Comparison of ENCODE assay signal across 9 cellular contexts in genomic region chr5:143101740-143102386, GRCh38.
DNase-seq lines count a peak whose midpoint lies in the region; ATAC-seq and TF ChIP-seq lines count a peak whose summit lies in the region.
"Had no signal": no experiment of that assay in that cellular context is flagged by ENCODE, and none has a peak within 500 bp of the region (broad histone marks: within the 10 kb centered on the region; RNA-seq: fewer than 3 reads in every experiment).

No MANE protein-coding gene starts in this region.

- CTCF ChIA-PET in activated naive CD4-positive, alpha-beta T cell treated with anti-CD3 and anti-CD28 coated beads, Interleukin-2, amount 10 ng/mL, durations not matched to agents 7 days and 5 days (lab: Charles Lee), result interaction anchor here (0.7 kb wide), 1 partner anchor 85 kb away, joined by 3 read pairs; no protein-coding TSS in a partner anchor

- H3K27ac ChIP-seq in muscle layer of duodenum (ENCODE audit: low read length), result peak overlapping the region; percentile 28
- H3K27ac ChIP-seq in upper lobe of right lung, result no peak overlapping the region

- ATAC-seq in upper lobe of right lung (peak; percentile 24), HG02571 (IDR thresholded peaks at IDR 0.05; ENCODE audit: unreplicated experiment) (no peak), GM18511 (IDR thresholded peaks at IDR 0.05; ENCODE audit: unreplicated experiment) (no peak)

- intact Hi-C loops in upper lobe of right lung (cut with DNase I), result no loop called here

- H3K36me3 ChIP-seq in muscle layer of duodenum (ENCODE audit: control insufficient read depth in 1 of 2, insufficient read depth in 2 of 2, low read length in 2 of 2) (no peaks in the 10 kb centered on the region), upper lobe of right lung (no peaks in the 10 kb centered on the region)

- no peaks in the 10 kb centered on the region for H3K9me3 ChIP-seq in muscle layer of duodenum (ENCODE audit: control insufficient read depth in 1 of 2, low read length in 2 of 2)
- H3K9me3 ChIP-seq in upper lobe of right lung, result no peaks in the 10 kb centered on the region

- peaks cover 28% of the 10 kb centered on the region for H3K4me1 Mint-ChIP-seq in activated naive CD4-positive, alpha-beta T cell treated with anti-CD3 and anti-CD28 coated beads, Interleukin-2, amount 10 ng/mL, durations not matched to agents 7 days and 5 days

- H3K9me3 Mint-ChIP-seq in activated naive CD4-positive, alpha-beta T cell treated with anti-CD3 and anti-CD28 coated beads, Interleukin-2, amount 10 ng/mL, durations not matched to agents 7 days and 5 days, result no peaks in the 10 kb centered on the region

- H3K27ac Mint-ChIP-seq in activated naive CD4-positive, alpha-beta T cell treated with anti-CD3 and anti-CD28 coated beads, Interleukin-2, amount 10 ng/mL, durations not matched to agents 7 days and 5 days, result peak overlapping the region; percentile 46

- H3K4me1 ChIP-seq in muscle layer of duodenum (ENCODE audit: control insufficient read depth in 1 of 2, insufficient read depth in 2 of 2, low read length in 2 of 2) (peaks cover 0 to 3% of the 10 kb centered on the region in 2 donors), upper lobe of right lung (peaks cover 5% of the 10 kb centered on the region)

- H3K27me3 ChIP-seq in muscle layer of duodenum (ENCODE audit: low read depth, low read length) (no peaks in the 10 kb centered on the region), upper lobe of right lung (no peaks in the 10 kb centered on the region)

- H3K4me3 ChIP-seq in muscle layer of duodenum (ENCODE audit: low read depth in 1 of 2, low read length in 2 of 2), result no peak overlapping the region
- no peak overlapping the region for H3K4me3 ChIP-seq in upper lobe of right lung

- no peaks in the 10 kb centered on the region for H3K27me3 Mint-ChIP-seq in activated naive CD4-positive, alpha-beta T cell treated with anti-CD3 and anti-CD28 coated beads, Interleukin-2, amount 10 ng/mL, durations not matched to agents 7 days and 5 days

- H3K4me3 Mint-ChIP-seq in activated naive CD4-positive, alpha-beta T cell treated with anti-CD3 and anti-CD28 coated beads, Interleukin-2, amount 10 ng/mL, durations not matched to agents 7 days and 5 days, result no peak overlapping the region

- peak; percentile 75 for DNase-seq in activated effector memory CD4-positive, alpha-beta T cell treated with anti-CD3 and anti-CD28 coated beads, Interleukin-2, amount 50 U/mL, for 16 hours
- DNase-seq in activated effector memory CD4-positive, alpha-beta T cell treated with Interleukin-2 at 50 U/mL for 16 hours, result no peak
- no peak for DNase-seq in activated naive CD4-positive, alpha-beta T cell treated with anti-CD3 and anti-CD28 coated beads, Interleukin-2, amount 10 ng/mL, durations not matched to agents 7 days and 5 days
- DNase-seq in upper lobe of right lung, result no peak
- DNase-seq in NCI-H82 (lab: John Stamatoyannopoulos, UW), result no peak
- DNase-seq: activated CD4-positive, CD25-positive, alpha-beta regulatory T cell treated with anti-CD3 and anti-CD28 coated beads, Interleukin-2, amount 50 U/mL, for 72 hours had no signal

- peaks cover 12% of the 10 kb centered on the region for H3K36me3 Mint-ChIP-seq in activated naive CD4-positive, alpha-beta T cell treated with anti-CD3 and anti-CD28 coated beads, Interleukin-2, amount 10 ng/mL, durations not matched to agents 7 days and 5 days

- no peak for TF ChIP-seq CTCF in upper lobe of right lung (IDR thresholded peaks at IDR 0.05)
